Comparison of ENCODE assay signal across 15 cellular contexts in genomic region chr22:23270212-23270733, GRCh38.
DNase-seq lines count a peak whose midpoint lies in the region; ATAC-seq, FAIRE-seq and TF ChIP-seq lines count a peak whose summit lies in the region.
"Had no signal": no experiment of that assay in that cellular context is flagged by ENCODE, and none has a peak within 500 bp of the region (broad histone marks: within the 10 kb centered on the region; RNA-seq: fewer than 3 reads in every experiment).

No MANE protein-coding gene starts in this region.

- H3K4me1 Mint-ChIP-seq in memory B cell: peaks cover 26% of the 10 kb centered on the region
- H3K4me1 Mint-ChIP-seq: CD4-positive, alpha-beta memory T cell had no signal

- no peaks in the 10 kb centered on the region for H3K9me3 ChIP-seq in K562 (replicated peaks; ENCODE audit: control insufficient read depth, insufficient read depth, low read depth, low read length)
- no peaks in the 10 kb centered on the region for H3K9me3 ChIP-seq in mucosa of descending colon

- peaks cover 33% of the 10 kb centered on the region for H3K9me1 ChIP-seq in K562 (ENCODE audit: control insufficient read depth, insufficient read depth, low read length)

- 34% methylated on average over 8 of the region's 8 CpGs for WGBS in K562 (ENCODE audit: insufficient coverage, low coverage, missing lambda C conversion rate)

- intact Hi-C loops in K562 (cut with micrococcal nuclease): no loop called here
- intact Hi-C loops in mucosa of descending colon (cut with DNase I, micrococcal nuclease): no loop called here

- H3K4me3 ChIP-seq in AG10803 (ENCODE audit: low read length) (no peak overlapping the region), H7 (ENCODE audit: insufficient read depth, low read depth, low read length) (no peak overlapping the region), K562 (no peak overlapping the region), mucosa of descending colon (no peak overlapping the region)

- BruUV-seq in K562 (replicated peaks; lab: Mats Ljungman, UMichigan): TSS peak; percentile 3

- no peak for DNase-seq in AG10803 (ENCODE audit: low read depth)
- DNase-seq in H7: peak; percentile 70
- DNase-seq in K562 (ENCODE audit: extremely low read depth in 1 of 4, low spot score in 3 of 4): peak in 3 of 4 experiments; percentile 61 to 82 (median 77)
- no peak for DNase-seq in memory B cell (ENCODE audit: low spot score in 2 of 2)
- no peak for DNase-seq in DMS153 treated with DMSO at 0.1 percent for 48 hours (lab: John Stamatoyannopoulos, UW; ENCODE audit: unreplicated experiment)
- DNase-seq in mucosa of descending colon: no peak
- no peak for DNase-seq in A172 (ENCODE audit: low spot score)
- DNase-seq: CD4-positive, alpha-beta memory T cell; erythroblast; HCEC 1CT; immature natural killer cell; stimulated activated CD4-positive, alpha-beta T cell treated with anti-CD3 and anti-CD28 coated beads, Interleukin-15, amount 100 ng/mL, for 24 hours had no signal

- TF ChIP-seq POLR2A in K562 (conservative IDR thresholded peaks at IDR 0.05): no peak

- in situ Hi-C loops in K562 (cut with MboI): no loop called here

- H3K27ac ChIP-seq in K562 (ENCODE audit: extremely low read depth, low read depth, low read length): no peak overlapping the region

- TF ChIP-seq CTCF in AG10803 (conservative IDR thresholded peaks at IDR 0.05; ENCODE audit: low read length): peak; percentile 24
- peak in 2 of 3 experiments; percentile 75 to 87; a peak in 4 of 6 replicates for TF ChIP-seq CTCF in K562 (IDR thresholded peaks at IDR 0.05 in 2 of 3, conservative IDR thresholded peaks at IDR 0.05 in 1 of 3; ENCODE audit: insufficient read depth in 2 of 3, low read depth in 1 of 3, low read length in 3 of 3)
- TF ChIP-seq CTCF in mucosa of descending colon (IDR thresholded peaks at IDR 0.05): no peak

- ATAC-seq in K562 (peak; percentile 31), memory B cell (ENCODE audit: low read depth) (no peak), mucosa of descending colon (no peak), HG02763 (IDR thresholded peaks at IDR 0.05; ENCODE audit: unreplicated experiment) (no peak)
- ATAC-seq: natural killer cell treated with Interleukin-12 subunit alpha and Interleukin-12 subunit beta and Interleukin-15 and Interleukin-18, amount 100 ng/mL, for 72 hours had no signal

- CTCF ChIA-PET in K562 (lab: Yijun Ruan, JAX; ENCODE audit: low intra/inter-chr PET ratio): interaction anchor here (0.9 to 2.8 kb wide), 6 partner anchors 11 to 311 kb away, joined by 3 to 30 read pairs (median 11); no protein-coding TSS in a partner anchor

- H3K4me1 ChIP-seq in K562 (replicated peaks in 1 of 2; ENCODE audit: control insufficient read depth in 2 of 2, insufficient read depth in 2 of 2, low read length in 2 of 2) (peaks cover 4 to 34% of the 10 kb centered on the region in 2 experiments; a peak in 4 of 5 replicates), mucosa of descending colon (ENCODE audit: low read depth) (no peaks in the 10 kb centered on the region)

- FAIRE-seq in K562 (lab: Jason Lieb, UNC): no peak
- FAIRE-seq: RCC 7860 had no signal

- peak in 1 of 2 experiments; percentile 82; a peak in 2 of 4 replicates for TF ChIP-seq RAD21 in K562 (CRISPR knock-in tag; conservative IDR thresholded peaks at IDR 0.05 in 1 of 2, IDR thresholded peaks at IDR 0.05 in 1 of 2)

- H3K27me3 Mint-ChIP-seq in memory B cell: no peaks in the 10 kb centered on the region
- H3K27me3 Mint-ChIP-seq: CD4-positive, alpha-beta memory T cell; natural killer cell treated with Interleukin-12 subunit alpha and Interleukin-12 subunit beta and Interleukin-15 and Interleukin-18, amount 100 ng/mL, for 72 hours had no signal

- no peaks in the 10 kb centered on the region for H3K9me3 Mint-ChIP-seq in memory B cell
- H3K9me3 Mint-ChIP-seq: natural killer cell treated with Interleukin-12 subunit alpha and Interleukin-12 subunit beta and Interleukin-15 and Interleukin-18, amount 100 ng/mL, for 72 hours had no signal

- peak overlapping the region in 1 of 2 experiments; percentile 4; a peak in 1 of 4 replicates for H3K9ac ChIP-seq in K562 (ENCODE audit: insufficient read depth in 1 of 2, low read depth in 2 of 2, low read length in 2 of 2)

- no peaks in the 10 kb centered on the region for H3K79me2 ChIP-seq in K562 (ENCODE audit: control insufficient read depth, insufficient read depth, low read length)

- no peak for TF ChIP-seq EP300 in K562 (IDR thresholded peaks at IDR 0.05; ENCODE audit: low read length)

- peaks cover 77% of the 10 kb centered on the region for H4K20me1 ChIP-seq in K562 (replicated peaks; ENCODE audit: control insufficient read depth, insufficient read depth, low read length)

- H2AFZ ChIP-seq in K562 (ENCODE audit: low read depth, low read length): no peak overlapping the region

- POLR2A ChIA-PET in K562 (lab: Yijun Ruan, JAX): interaction anchor here (0.5 to 14.2 kb wide), 22 partner anchors 9 to 479 kb away, joined by 3 to 237 read pairs (median 4); partner anchors contain the start of gene BCR

- H3K36me3 Mint-ChIP-seq in memory B cell: peaks cover 12% of the 10 kb centered on the region
- H3K36me3 Mint-ChIP-seq: natural killer cell treated with Interleukin-12 subunit alpha and Interleukin-12 subunit beta and Interleukin-15 and Interleukin-18, amount 100 ng/mL, for 72 hours had no signal

- H3K27me3 ChIP-seq in H7 (ENCODE audit: control insufficient read depth, insufficient read depth, low read length): no peaks in the 10 kb centered on the region
- no peaks in the 10 kb centered on the region for H3K27me3 ChIP-seq in K562 (ENCODE audit: control insufficient read depth in 2 of 2, insufficient read depth in 2 of 2, low read length in 2 of 2)

- H3K27ac Mint-ChIP-seq in memory B cell: no peak overlapping the region

- peak overlapping the region; percentile 43 for H3K4me3 Mint-ChIP-seq in memory B cell
- H3K4me3 Mint-ChIP-seq: CD4-positive, alpha-beta memory T cell; immature natural killer cell; natural killer cell treated with Interleukin-12 subunit alpha and Interleukin-12 subunit beta and Interleukin-15 and Interleukin-18, amount 100 ng/mL, for 72 hours had no signal

- H3K4me2 ChIP-seq in K562 (ENCODE audit: insufficient read depth, low read length): no peak overlapping the region

- H3K36me3 ChIP-seq in H7 (replicated peaks; ENCODE audit: control insufficient read depth, insufficient read depth, low read length) (peaks cover 22% of the 10 kb centered on the region), K562 (ENCODE audit: control insufficient read depth, insufficient read depth, low read length) (peaks cover 93% of the 10 kb centered on the region), mucosa of descending colon (ENCODE audit: low read depth) (no peaks in the 10 kb centered on the region)

TF ChIP-seq in K562, 482 proteins besides CTCF, POLR2A, EP300 and RAD21 (continues in another document):
- no peak for TF ChIP-seq IFI16 (CRISPR knock-in tag; IDR thresholded peaks at IDR 0.05)
- no peak for TF ChIP-seq ARHGAP35 (IDR thresholded peaks at IDR 0.05; ENCODE audit: partially characterized antibody)
- TF ChIP-seq SNRNP70 (optimal IDR thresholded peaks at IDR 0.05; ENCODE audit: low read depth, low read length): no peak
- no peak for TF ChIP-seq SP2 (IDR thresholded peaks at IDR 0.05; ENCODE audit: extremely low read depth, low read depth, low read length, poor library complexity, severe bottlenecking)
- no peak for TF ChIP-seq NR2C1 (IDR thresholded peaks at IDR 0.05)
- TF ChIP-seq NR2C1 (tag; IDR thresholded peaks at IDR 0.05): no peak
- no peak for TF ChIP-seq ZNF197 (CRISPR knock-in tag; IDR thresholded peaks at IDR 0.05; ENCODE audit: low read depth)
- TF ChIP-seq JUND (IDR thresholded peaks at IDR 0.05; ENCODE audit: borderline replicate concordance, low read depth, low read length): 0 out of 2 replicates have a peak, but pooled peaks have one; percentile 23
- no peak for TF ChIP-seq JUND (tag; IDR thresholded peaks at IDR 0.05; ENCODE audit: borderline replicate concordance, low read depth, low read length)
- TF ChIP-seq SREBF1 (IDR thresholded peaks at IDR 0.05; ENCODE audit: borderline replicate concordance, low read depth, low read length): 0 out of 2 replicates have a peak, but pooled peaks have one; percentile 32
- no peak for TF ChIP-seq CBX1 (IDR thresholded peaks at IDR 0.05; ENCODE audit: low read depth)
- no peak for TF ChIP-seq ATF3 (IDR thresholded peaks at IDR 0.05)
- TF ChIP-seq ATF3 (CRISPR knock-in tag; conservative IDR thresholded peaks at IDR 0.05): peak; percentile 13; the same call in 1 of the 2 replicates
- no peak for TF ChIP-seq ZSCAN32 (CRISPR knock-in tag; IDR thresholded peaks at IDR 0.05)
- TF ChIP-seq SMAD2 (IDR thresholded peaks at IDR 0.05; ENCODE audit: low read depth, low read length): no peak
- TF ChIP-seq ELF4 (CRISPR knock-in tag; IDR thresholded peaks at IDR 0.05): no peak
- no peak for TF ChIP-seq NR3C1 (CRISPR knock-in tag; IDR thresholded peaks at IDR 0.05)
- TF ChIP-seq U2AF2 (optimal IDR thresholded peaks at IDR 0.05; ENCODE audit: low read depth, low read length): no peak
- no peak for TF ChIP-seq ID3 (CRISPR knock-in tag; IDR thresholded peaks at IDR 0.05)
- TF ChIP-seq ID3 (tag; IDR thresholded peaks at IDR 0.05): no peak
- no peak for TF ChIP-seq KAT7 (CRISPR knock-in tag; IDR thresholded peaks at IDR 0.05; ENCODE audit: borderline replicate concordance)

Comparison
In these comparisons a context has a peak if more than half of its experiments do, and no peak if none do; other contexts are left out.
1. DNase-seq: peak in H7 (single experiment) and K562 (3 of 4); none in AG10803 (single experiment), memory B cell (0 of 2), DMS153 treated with DMSO at 0.1 percent for 48 hours (single experiment), mucosa of descending colon (0 of 3) and A172 (single experiment).